ENCODE assay signal across 8 cellular contexts in genomic region chr1:35192056-35192852, GRCh38. TPM values are rescaled to one million over a fixed set of nuclear protein-coding genes. Genes with fewer than 3 reads are reported as not detected.
DNase-seq lines count a peak whose midpoint lies in the region; ATAC-seq and TF ChIP-seq lines count a peak whose summit lies in the region.

No MANE protein-coding gene starts in this region.

- DNase-seq in NCI-H1436 (lab: John Stamatoyannopoulos, UW) (peak; percentile 85), NCI-H1436 treated with DMSO at 0.1 percent for 48 hours (lab: John Stamatoyannopoulos, UW) (no peak), NCI-H460 (ENCODE audit: extremely low read depth, low read depth) (peak; percentile 65), chondrocyte (ENCODE audit: low spot score) (no peak), left colon (peak; percentile 76 to 90)
- peak; percentile 95 for DNase-seq in activated CD4-positive, alpha-beta T cell treated with anti-CD3 and anti-CD28 coated beads for 36 hours
- DNase-seq in stimulated activated CD4-positive, alpha-beta T cell treated with anti-CD3 and anti-CD28 coated beads, Interleukin-1b, Interleukin-23, amount 100 ng/mL, for 24 hours (ENCODE audit: low read depth in 4 of 4, low spot score in 1 of 4), result peak; percentile 81 to 87 (median 82)

- ATAC-seq in HG03139 (IDR thresholded peaks at IDR 0.05; ENCODE audit: unreplicated experiment) (peak; percentile 29), left colon (peak; percentile 71)
- peak; percentile 35 for ATAC-seq in activated CD4-positive, alpha-beta T cell treated with anti-CD3 and anti-CD28 coated beads for 36 hours

- H3K36me3 Mint-ChIP-seq in activated CD4-positive, alpha-beta T cell treated with anti-CD3 and anti-CD28 coated beads for 36 hours (ENCODE audit: low read depth), result peaks cover 49% of the 10 kb centered on the region
- H3K36me3 Mint-ChIP-seq in chondrocyte (ENCODE audit: low read depth), result peaks cover 44% of the 10 kb centered on the region

- peaks cover 41% of the 10 kb centered on the region for H3K4me1 Mint-ChIP-seq in activated CD4-positive, alpha-beta T cell treated with anti-CD3 and anti-CD28 coated beads for 36 hours
- H3K4me1 Mint-ChIP-seq in chondrocyte (ENCODE audit: low read depth), result peaks cover 47% of the 10 kb centered on the region

- H3K4me3 Mint-ChIP-seq in activated CD4-positive, alpha-beta T cell treated with anti-CD3 and anti-CD28 coated beads for 36 hours, result peak overlapping the region; percentile 90
- peak overlapping the region; percentile 87 for H3K4me3 Mint-ChIP-seq in chondrocyte (ENCODE audit: unreplicated experiment)

- peak; percentile 64 for TF ChIP-seq CTCF in chondrocyte (IDR thresholded peaks at IDR 0.05)

- intact Hi-C loops in activated CD4-positive, alpha-beta T cell treated with anti-CD3 and anti-CD28 coated beads for 36 hours (cut with DNase I, micrococcal nuclease), result loop anchor here (1.0 to 10.0 kb wide), 13 partner anchors 77 to 1263 kb away; partner anchors contain the start of genes SMIM12 (in 2 of the 2), AGO3 (in 1 of the 2), C1orf216 (in 1 of the 2) and KIAA0319L (in 1 of the 2)
- intact Hi-C loops in left colon (cut with DNase I, micrococcal nuclease), result no loop called here

- no peaks in the 10 kb centered on the region for H3K27me3 Mint-ChIP-seq in activated CD4-positive, alpha-beta T cell treated with anti-CD3 and anti-CD28 coated beads for 36 hours
- no peaks in the 10 kb centered on the region for H3K27me3 Mint-ChIP-seq in chondrocyte (ENCODE audit: low read depth)

- no peaks in the 10 kb centered on the region for H3K9me3 Mint-ChIP-seq in activated CD4-positive, alpha-beta T cell treated with anti-CD3 and anti-CD28 coated beads for 36 hours (ENCODE audit: low read depth)
- no peaks in the 10 kb centered on the region for H3K9me3 Mint-ChIP-seq in chondrocyte (ENCODE audit: low read depth)

- POLR2A ChIA-PET in activated CD4-positive, alpha-beta T cell treated with anti-CD3 and anti-CD28 coated beads for 36 hours (lab: Charles Lee), result interaction anchor here (0.8 to 1.6 kb wide), 6 partner anchors 11 to 577 kb away, joined by 3 to 7 read pairs (median 4); partner anchors contain the start of genes KIAA0319L, NCDN and ZMYM1

- H3K27ac Mint-ChIP-seq in activated CD4-positive, alpha-beta T cell treated with anti-CD3 and anti-CD28 coated beads for 36 hours, result peak overlapping the region; percentile 98
- peak overlapping the region; percentile 95 for H3K27ac Mint-ChIP-seq in chondrocyte (ENCODE audit: unreplicated experiment)

- CTCF ChIA-PET in activated CD4-positive, alpha-beta T cell treated with anti-CD3 and anti-CD28 coated beads for 36 hours (lab: Charles Lee), result interaction anchor here (0.6 to 1.5 kb wide), 3 partner anchors 10 to 581 kb away, joined by 3 to 6 read pairs (median 4); no protein-coding TSS in a partner anchor

RNA-seq across cellular contexts. Expression of gene SFPQ, which starts 0.7 kb away (rescaled TPM):
- total RNA-seq in NCI-H460 (2014; rRNA removed; shearing (Covaris generic)), result 253 and 256 TPM in 2 replicates
- polyA plus RNA-seq in NCI-H460 (2014; cell fraction: nucleus; rRNA removed), result 400 and 519 TPM in 2 replicates
- 100 to 1,000 TPM; 350 to 389 TPM for total RNA-seq in activated CD4-positive, alpha-beta T cell treated with anti-CD3 and anti-CD28 coated beads for 36 hours
- total RNA-seq in chondrocyte (149 to 234 TPM (median 156 TPM) in 3 replicates), left colon (100 to 1,000 TPM; 139 to 170 TPM)

Comparison
In these comparisons a context has a peak if more than half of its experiments do, and no peak if none do; other contexts are left out.
1. DNase-seq: peak in NCI-H1436 (single experiment), NCI-H460 (single experiment), activated CD4-positive, alpha-beta T cell treated with anti-CD3 and anti-CD28 coated beads for 36 hours (single experiment), left colon (2 of 2) and stimulated activated CD4-positive, alpha-beta T cell treated with anti-CD3 and anti-CD28 coated beads, Interleukin-1b, Interleukin-23, amount 100 ng/mL, for 24 hours (4 of 4); none in NCI-H1436 treated with DMSO at 0.1 percent for 48 hours (single experiment) and chondrocyte (single experiment).
2. intact Hi-C loops: an anchor here in activated CD4-positive, alpha-beta T cell treated with anti-CD3 and anti-CD28 coated beads for 36 hours (1.0 to 10.0 kb wide); none called in left colon.
3. Peak in every context shown above with its lines, with median percentiles within 50 percentile points of each other: ATAC-seq.